ENCODE assay signal across 8 cellular contexts in the genomic region with DNA sequence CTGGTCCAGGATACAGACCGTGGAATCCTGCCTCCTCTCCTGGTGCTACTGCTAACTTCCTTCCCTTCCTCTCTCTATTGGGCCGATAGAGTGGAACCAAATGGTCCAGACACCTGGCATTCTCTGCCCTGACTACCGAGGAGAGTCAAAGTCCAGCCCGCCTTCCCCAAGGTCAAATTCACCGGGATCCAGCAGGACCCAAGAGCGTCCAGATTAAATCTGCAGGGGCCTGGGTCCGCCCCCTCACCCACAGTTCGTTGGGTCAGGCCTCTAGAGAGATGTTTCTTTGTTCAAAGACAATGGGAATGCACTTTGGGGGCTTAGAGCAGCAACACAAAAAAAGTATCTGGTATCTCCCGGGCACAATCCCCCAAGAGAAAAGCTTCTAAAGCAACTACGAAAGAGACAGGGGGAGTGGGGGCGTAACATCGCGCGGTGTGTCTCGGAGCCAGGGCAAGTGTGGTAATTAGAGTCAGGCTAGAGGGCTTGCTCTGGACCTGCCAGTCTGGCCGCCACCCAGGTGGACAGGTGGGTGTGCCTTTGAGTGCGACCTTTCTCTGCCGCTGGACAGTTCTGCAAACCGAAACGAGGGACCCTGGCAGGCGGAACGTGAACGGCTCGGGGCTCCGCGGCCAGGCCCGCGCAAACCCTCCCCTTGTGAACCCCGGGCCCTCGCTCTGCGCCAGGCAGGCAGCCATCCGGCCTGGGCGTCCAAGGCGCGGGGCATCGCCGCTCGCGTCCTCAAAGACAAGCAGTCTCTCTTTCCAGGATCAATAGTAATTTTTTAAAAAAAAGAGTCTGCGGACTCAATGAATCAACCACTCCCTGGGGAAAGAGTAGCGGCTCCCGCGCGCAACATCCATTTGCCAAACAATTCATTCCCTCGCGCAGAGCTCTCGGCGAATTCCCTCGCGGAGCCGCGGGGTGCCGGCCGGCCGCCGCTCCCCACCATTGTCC. TPM values are rescaled to one million over a fixed set of nuclear protein-coding genes. Genes with fewer than 3 reads are reported as not detected.
DNase-seq lines count a peak whose midpoint lies in the region; ATAC-seq and TF ChIP-seq lines count a peak whose summit lies in the region.

No MANE protein-coding gene starts in this region.

- POLR2A ChIA-PET in HCT116 (lab: Charles Lee), result interaction anchor here (1.5 kb wide), 1 partner anchor 7 kb away, joined by 9 read pairs; no protein-coding TSS in a partner anchor

- H4K20me1 ChIP-seq in HCT116 (ENCODE audit: insufficient read depth) (no peaks in the 10 kb centered on the region), MM.1S (ENCODE audit: insufficient read depth, low read length) (no peaks in the 10 kb centered on the region)

- no peaks in the 10 kb centered on the region for H3K27me3 Mint-ChIP-seq in nephron (ENCODE audit: low read depth)

- H3K9me3 ChIP-seq in HCT116 (ENCODE audit: control insufficient read depth in 1 of 2, insufficient read depth in 1 of 2, low read depth in 1 of 2, low read length in 2 of 2) (no peaks in the 10 kb centered on the region), MM.1S (replicated peaks; ENCODE audit: insufficient read depth, low read length) (no peaks in the 10 kb centered on the region), esophagus squamous epithelium (no peaks in the 10 kb centered on the region)

- H3K27ac Mint-ChIP-seq in nephron, result peak overlapping the region; percentile 78 to 93 (median 82)

- DNase-seq in GM12864 (ENCODE audit: low read depth) (no peak), HCT116 (ENCODE audit: low read depth, low spot score) (no peak), MM.1S (peak; percentile 28), esophagus squamous epithelium (lab: John Stamatoyannopoulos, UW) (no peak), ureter (ENCODE audit: low spot score) (peak; percentile 54), AML-193 (lab: John Stamatoyannopoulos, UW) (no peak)
- DNase-seq in activated CD8-positive, alpha-beta memory T cell treated with anti-CD3 and anti-CD28 coated beads, Interleukin-2, amount 50 U/mL, for 48 hours, result peak; percentile 77

- TF ChIP-seq POLR2A in HCT116 (IDR thresholded peaks at IDR 0.05; ENCODE audit: borderline replicate concordance, extremely low read depth, insufficient read depth, insufficient read length) (no peak), esophagus squamous epithelium (IDR thresholded peaks at IDR 0.05) (no peak)

- peak overlapping the region; percentile 79 for H3K9ac ChIP-seq in HCT116 (ENCODE audit: low read length)
- peak overlapping the region; percentile 69 for H3K9ac ChIP-seq in MM.1S (ENCODE audit: low read length)

- H3K4me1 ChIP-seq in HCT116 (ENCODE audit: control insufficient read depth in 1 of 2, insufficient read depth in 2 of 2, low read length in 2 of 2) (peaks cover 22 to 36% of the 10 kb centered on the region in 2 experiments), MM.1S (ENCODE audit: low read length) (0 out of 2 replicates have a peak, but pooled peaks cover 4% of the 10 kb centered on the region), esophagus squamous epithelium (peaks cover 7 to 54% (median 27%) of the 10 kb centered on the region in 3 donors)

- TF ChIP-seq CTCF in GM12864 (IDR thresholded peaks at IDR 0.05; ENCODE audit: low read depth, low read length, missing control alignments) (no peak), HCT116 (IDR thresholded peaks at IDR 0.05 in 2 of 3, conservative IDR thresholded peaks at IDR 0.05 in 1 of 3; ENCODE audit: borderline replicate concordance in 1 of 3, insufficient read depth in 1 of 3, low read depth in 2 of 3, low read length in 2 of 3) (no peak), MM.1S (IDR thresholded peaks at IDR 0.05; ENCODE audit: low read length) (no peak), esophagus squamous epithelium (IDR thresholded peaks at IDR 0.05) (no peak), nephron (IDR thresholded peaks at IDR 0.05; ENCODE audit: unreplicated experiment in 3 of 3) (no peak)

- no peak for TF ChIP-seq RAD21 in HCT116 (IDR thresholded peaks at IDR 0.05; ENCODE audit: low read depth)

- H3K9me3 Mint-ChIP-seq in nephron, result no peaks in the 10 kb centered on the region

- H3F3A ChIP-seq in MM.1S (ENCODE audit: insufficient read depth, low read length), result no peaks in the 10 kb centered on the region

- CTCF ChIA-PET in HCT116 (lab: Charles Lee), result interaction anchor here (2.3 kb wide), 1 partner anchor 46 kb away, joined by 6 read pairs; no protein-coding TSS in a partner anchor

- H3K27ac ChIP-seq in HCT116 (ENCODE audit: low read depth, low read length) (peak overlapping the region; percentile 68), MM.1S (ENCODE audit: low read length) (no peak overlapping the region), esophagus squamous epithelium (peak overlapping the region; percentile 88 to 95 (median 92))

- WGBS in esophagus squamous epithelium, 2 donors, result 5 to 7% methylated on average over 9 to 14 of the region's 56 CpGs

- RAD21 ChIA-PET in HCT116 (lab: Charles Lee; ENCODE audit: low non-redundant PET in 1 of 2, low total read pairs in 2 of 2, uncharacterized antibody in 2 of 2, unreplicated experiment in 2 of 2), result no interaction called here

- ATAC-seq in HCT116, result peak; percentile 20

- H2AFZ ChIP-seq in HCT116 (ENCODE audit: low read depth, low read length, poor library complexity, severe bottlenecking), result no peak overlapping the region
- H2AFZ ChIP-seq in MM.1S (ENCODE audit: low read length), result peak overlapping the region; percentile 53

- H3K36me3 ChIP-seq in HCT116 (ENCODE audit: control insufficient read depth in 1 of 2, insufficient read depth in 2 of 2, low read length in 2 of 2) (no peaks in the 10 kb centered on the region), MM.1S (replicated peaks; ENCODE audit: insufficient read depth, low read length) (no peaks in the 10 kb centered on the region), esophagus squamous epithelium (no peaks in the 10 kb centered on the region)

- TSS peak; percentile 53 for BruUV-seq in HCT116 (replicated peaks; lab: Mats Ljungman, UMichigan)

- H3K4me3 Mint-ChIP-seq in nephron, result peak overlapping the region; percentile 96 to 97 (median 96)

- H3K9me2 ChIP-seq in HCT116 (ENCODE audit: insufficient read depth) (no peaks in the 10 kb centered on the region), MM.1S (replicated peaks; ENCODE audit: insufficient read depth, low read length) (no peaks in the 10 kb centered on the region)

- H3K4me3 ChIP-seq in GM12864 (ENCODE audit: low read depth, low read length) (peak overlapping the region; percentile 64), HCT116 (replicated peaks in 1 of 2; ENCODE audit: low read depth in 1 of 2, low read length in 2 of 2) (peak overlapping the region; percentile 69 to 85), MM.1S (ENCODE audit: low read length) (peak overlapping the region; percentile 69), esophagus squamous epithelium (peak overlapping the region; percentile 70 to 99 (median 86))

- H3K79me2 ChIP-seq in HCT116 (ENCODE audit: insufficient read depth, low read length), result peaks cover 20% of the 10 kb centered on the region
- peaks cover 13% of the 10 kb centered on the region; the same call in 1 of the 2 replicates for H3K79me2 ChIP-seq in MM.1S (ENCODE audit: low read length)

- intact Hi-C loops in HCT116 (cut with micrococcal nuclease) (no loop called here), esophagus squamous epithelium (cut with DNase I) (no loop called here)

- H3K36me3 Mint-ChIP-seq in nephron (ENCODE audit: low read depth), result peaks cover 4% of the 10 kb centered on the region

- H3K27me3 ChIP-seq in HCT116 (ENCODE audit: insufficient read depth, low read length) (no peaks in the 10 kb centered on the region), MM.1S (replicated peaks; ENCODE audit: insufficient read depth, low read length) (0 out of 2 replicates have a peak, but pooled peaks cover 6% of the 10 kb centered on the region), esophagus squamous epithelium (no peaks in the 10 kb centered on the region)

- H3K4me2 ChIP-seq in HCT116 (ENCODE audit: low read length) (peak overlapping the region; percentile 94), MM.1S (ENCODE audit: low read depth, low read length) (peak overlapping the region; percentile 96)

- H3K4me1 Mint-ChIP-seq in nephron, result peaks cover 35% of the 10 kb centered on the region

TF ChIP-seq in HCT116, 20 proteins besides CTCF, POLR2A, EP300 and RAD21:
- no peak for TF ChIP-seq SP1 (IDR thresholded peaks at IDR 0.05; ENCODE audit: low read depth)
- no peak for TF ChIP-seq FOSL1 (IDR thresholded peaks at IDR 0.05; ENCODE audit: low read depth)
- no peak for TF ChIP-seq EZH2 (IDR thresholded peaks at IDR 0.05)
- no peak for TF ChIP-seq ELF1 (IDR thresholded peaks at IDR 0.05; ENCODE audit: borderline replicate concordance, low read depth)
- TF ChIP-seq, protein P1, sequence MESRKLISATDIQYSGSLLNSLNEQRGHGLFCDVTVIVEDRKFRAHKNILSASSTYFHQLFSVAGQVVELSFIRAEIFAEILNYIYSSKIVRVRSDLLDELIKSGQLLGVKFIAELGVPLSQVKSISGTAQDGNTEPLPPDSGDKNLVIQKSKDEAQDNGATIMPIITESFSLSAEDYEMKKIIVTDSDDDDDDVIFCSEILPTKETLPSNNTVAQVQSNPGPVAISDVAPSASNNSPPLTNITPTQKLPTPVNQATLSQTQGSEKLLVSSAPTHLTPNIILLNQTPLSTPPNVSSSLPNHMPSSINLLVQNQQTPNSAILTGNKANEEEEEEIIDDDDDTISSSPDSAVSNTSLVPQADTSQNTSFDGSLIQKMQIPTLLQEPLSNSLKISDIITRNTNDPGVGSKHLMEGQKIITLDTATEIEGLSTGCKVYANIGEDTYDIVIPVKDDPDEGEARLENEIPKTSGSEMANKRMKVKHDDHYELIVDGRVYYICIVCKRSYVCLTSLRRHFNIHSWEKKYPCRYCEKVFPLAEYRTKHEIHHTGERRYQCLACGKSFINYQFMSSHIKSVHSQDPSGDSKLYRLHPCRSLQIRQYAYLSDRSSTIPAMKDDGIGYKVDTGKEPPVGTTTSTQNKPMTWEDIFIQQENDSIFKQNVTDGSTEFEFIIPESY (IDR thresholded peaks at IDR 0.05; ENCODE audit: extremely low read depth, insufficient replicate concordance, low read length), result no peak

RNA-seq across cellular contexts. Expression of a gene that starts 0.8 kb away (rescaled TPM):
- 5.3 TPM for total RNA-seq in HCT116 (2021; ENCODE audit: unreplicated experiment)
- 2.4 and 2.8 TPM in 2 replicates for polyA plus RNA-seq in HCT116 (2012)
- 10 to 100 TPM in 1 of 4 donors, 1 to 10 TPM in 3; 3.1 to 11.6 (median 8.1) TPM for total RNA-seq in esophagus squamous epithelium
- total RNA-seq in ureter, result 12.3 TPM

Comparison
In these comparisons a context has a peak if more than half of its experiments do, and no peak if none do; other contexts are left out.
1. DNase-seq: peak in MM.1S (single experiment), activated CD8-positive, alpha-beta memory T cell treated with anti-CD3 and anti-CD28 coated beads, Interleukin-2, amount 50 U/mL, for 48 hours (single experiment) and ureter (single experiment); none in GM12864 (single experiment), HCT116 (single experiment), esophagus squamous epithelium (single experiment) and AML-193 (0 of 2).
2. Peak in every context shown above with its lines, with median percentiles within 50 percentile points of each other: H3K4me3 ChIP-seq.